Comparison of ENCODE assay signal across 8 cellular contexts in the genomic region with DNA sequence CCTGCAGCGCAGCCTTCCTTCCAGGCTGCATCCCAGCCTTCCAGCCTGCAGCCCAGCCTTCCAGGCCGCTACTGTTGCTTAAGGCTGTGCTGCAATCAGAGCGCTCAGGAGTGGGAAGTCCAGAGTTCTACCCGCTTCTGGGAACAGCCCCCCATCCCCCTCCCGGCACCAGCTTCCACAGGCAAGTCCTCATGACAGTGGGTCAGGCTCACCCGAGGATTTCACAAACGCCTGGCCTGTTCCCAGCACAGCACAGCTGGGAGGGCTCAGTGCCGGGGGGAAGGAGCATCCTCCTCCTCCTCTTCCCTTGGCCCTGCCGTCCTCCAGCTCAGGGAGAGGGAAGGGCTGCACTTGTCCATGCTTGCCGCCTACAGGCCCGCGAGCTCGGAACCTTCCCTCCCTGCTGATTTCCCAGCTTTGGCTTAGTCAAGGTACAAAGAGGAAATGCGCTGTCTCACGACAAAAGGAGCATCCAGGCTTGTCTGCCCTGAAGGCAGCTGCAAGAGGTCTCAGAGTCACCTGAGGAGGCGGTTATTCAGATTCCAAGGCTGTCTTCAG.
DNase-seq lines count a peak whose midpoint lies in the region; ATAC-seq lines count a peak whose summit lies in the region.

No MANE protein-coding gene starts in this region.

- ATAC-seq in GM21528 (IDR thresholded peaks at IDR 0.05; ENCODE audit: low FRiP score, unreplicated experiment): no peak

- no peaks in the 10 kb centered on the region for H3K36me3 ChIP-seq in rectal smooth muscle tissue (ENCODE audit: control insufficient read depth, insufficient read depth, low read length)

- DNase-seq in NCI-H345 (lab: John Stamatoyannopoulos, UW) (peak; percentile 18), NCI-H345 treated with DMSO at 0.1 percent for 48 hours (lab: John Stamatoyannopoulos, UW; ENCODE audit: unreplicated experiment) (no peak), anterior cingulate cortex (lab: John Stamatoyannopoulos, UW) (peak in 56 of 58 donors; percentile 19 to 97 (median 78)), hippocampal formation (lab: John Stamatoyannopoulos, UW) (peak; percentile 80 to 85), SIG-M5 treated with dmso at 0.1 percent for 504 hours (lab: John Stamatoyannopoulos, UW; ENCODE audit: unreplicated experiment) (no peak)
- no peak for DNase-seq in stimulated activated CD4-positive, alpha-beta T cell treated with anti-CD3 and anti-CD28 coated beads, Interleukin-15, amount 100 ng/mL, for 24 hours

- peak overlapping the region; percentile 80 for H3K27ac ChIP-seq in rectal smooth muscle tissue (ENCODE audit: low read depth, low read length)

- H3K4me3 ChIP-seq in rectal smooth muscle tissue (ENCODE audit: low read length): peak overlapping the region; percentile 3

- no peak overlapping the region for H3K9ac ChIP-seq in rectal smooth muscle tissue (ENCODE audit: low read length)

- H3K27me3 ChIP-seq in rectal smooth muscle tissue (ENCODE audit: control insufficient read depth, insufficient read depth, low read length): no peaks in the 10 kb centered on the region

- H3K4me1 ChIP-seq in rectal smooth muscle tissue (ENCODE audit: control insufficient read depth, insufficient read depth, low read length): peaks cover 18% of the 10 kb centered on the region

Comparison
In these comparisons a context has a peak if more than half of its experiments do, and no peak if none do; other contexts are left out.
1. DNase-seq: peak in NCI-H345 (single experiment), anterior cingulate cortex (56 of 58) and hippocampal formation (2 of 2); none in NCI-H345 treated with DMSO at 0.1 percent for 48 hours (single experiment), SIG-M5 treated with dmso at 0.1 percent for 504 hours (single experiment) and stimulated activated CD4-positive, alpha-beta T cell treated with anti-CD3 and anti-CD28 coated beads, Interleukin-15, amount 100 ng/mL, for 24 hours (single experiment).